ENCODE assay signal across 1 cellular context in the genomic region with DNA sequence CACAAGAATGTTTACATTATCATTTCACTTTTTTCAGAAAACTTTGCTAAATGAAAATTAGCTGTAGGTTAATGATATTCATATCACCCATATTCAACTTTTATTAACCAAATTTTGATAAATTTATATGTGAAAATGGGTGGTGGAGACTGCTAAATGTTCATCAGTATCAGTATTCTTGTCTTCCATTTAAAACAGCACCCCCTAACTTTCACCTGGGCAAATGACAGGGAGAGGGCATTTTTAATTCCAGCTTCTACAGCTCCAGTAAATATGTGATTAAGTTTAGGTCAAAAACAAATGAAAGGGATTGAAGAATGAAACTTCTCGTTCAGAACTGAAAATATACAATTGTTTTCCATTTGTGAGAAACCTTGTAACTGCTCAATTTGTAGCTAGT.
TF ChIP-seq lines count a peak whose summit lies in the region.

No MANE protein-coding gene starts in this region.

TF ChIP-seq in K562, 482 proteins besides CTCF, POLR2A, EP300 and RAD21 (continued from another document):
- TF ChIP-seq, protein P1, sequence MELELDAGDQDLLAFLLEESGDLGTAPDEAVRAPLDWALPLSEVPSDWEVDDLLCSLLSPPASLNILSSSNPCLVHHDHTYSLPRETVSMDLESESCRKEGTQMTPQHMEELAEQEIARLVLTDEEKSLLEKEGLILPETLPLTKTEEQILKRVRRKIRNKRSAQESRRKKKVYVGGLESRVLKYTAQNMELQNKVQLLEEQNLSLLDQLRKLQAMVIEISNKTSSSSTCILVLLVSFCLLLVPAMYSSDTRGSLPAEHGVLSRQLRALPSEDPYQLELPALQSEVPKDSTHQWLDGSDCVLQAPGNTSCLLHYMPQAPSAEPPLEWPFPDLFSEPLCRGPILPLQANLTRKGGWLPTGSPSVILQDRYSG (tag; conservative IDR thresholded peaks at IDR 0.05; ENCODE audit: low read depth): no peak
- TF ChIP-seq, protein P2, sequence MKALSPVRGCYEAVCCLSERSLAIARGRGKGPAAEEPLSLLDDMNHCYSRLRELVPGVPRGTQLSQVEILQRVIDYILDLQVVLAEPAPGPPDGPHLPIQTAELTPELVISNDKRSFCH (CRISPR knock-in tag; IDR thresholded peaks at IDR 0.05): no peak
- TF ChIP-seq, protein P2 (tag; IDR thresholded peaks at IDR 0.05): no peak
- TF ChIP-seq, protein P3, sequence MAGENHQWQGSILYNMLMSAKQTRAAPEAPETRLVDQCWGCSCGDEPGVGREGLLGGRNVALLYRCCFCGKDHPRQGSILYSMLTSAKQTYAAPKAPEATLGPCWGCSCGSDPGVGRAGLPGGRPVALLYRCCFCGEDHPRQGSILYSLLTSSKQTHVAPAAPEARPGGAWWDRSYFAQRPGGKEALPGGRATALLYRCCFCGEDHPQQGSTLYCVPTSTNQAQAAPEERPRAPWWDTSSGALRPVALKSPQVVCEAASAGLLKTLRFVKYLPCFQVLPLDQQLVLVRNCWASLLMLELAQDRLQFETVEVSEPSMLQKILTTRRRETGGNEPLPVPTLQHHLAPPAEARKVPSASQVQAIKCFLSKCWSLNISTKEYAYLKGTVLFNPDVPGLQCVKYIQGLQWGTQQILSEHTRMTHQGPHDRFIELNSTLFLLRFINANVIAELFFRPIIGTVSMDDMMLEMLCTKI (IDR thresholded peaks at IDR 0.05; ENCODE audit: partially characterized antibody): no peak
- TF ChIP-seq ZNF3 (CRISPR knock-in tag; IDR thresholded peaks at IDR 0.05) (no peak), IRF2 (CRISPR knock-in tag; IDR thresholded peaks at IDR 0.05) (no peak), SRF (CRISPR knock-in tag; IDR thresholded peaks at IDR 0.05) (no peak), LARP7 (IDR thresholded peaks at IDR 0.05) (no peak), CREM (IDR thresholded peaks at IDR 0.05; ENCODE audit: low read depth) (no peak), MYNN (IDR thresholded peaks at IDR 0.05) (no peak), MYNN (CRISPR knock-in tag; IDR thresholded peaks at IDR 0.05) (no peak), E4F1 (CRISPR knock-in tag; IDR thresholded peaks at IDR 0.05; ENCODE audit: borderline replicate concordance) (no peak), ASH1L (IDR thresholded peaks at IDR 0.05; ENCODE audit: borderline replicate concordance, low read depth, partially characterized antibody) (no peak), BMI1 (IDR thresholded peaks at IDR 0.05; ENCODE audit: low read length) (no peak)
- TF ChIP-seq, protein P4, sequence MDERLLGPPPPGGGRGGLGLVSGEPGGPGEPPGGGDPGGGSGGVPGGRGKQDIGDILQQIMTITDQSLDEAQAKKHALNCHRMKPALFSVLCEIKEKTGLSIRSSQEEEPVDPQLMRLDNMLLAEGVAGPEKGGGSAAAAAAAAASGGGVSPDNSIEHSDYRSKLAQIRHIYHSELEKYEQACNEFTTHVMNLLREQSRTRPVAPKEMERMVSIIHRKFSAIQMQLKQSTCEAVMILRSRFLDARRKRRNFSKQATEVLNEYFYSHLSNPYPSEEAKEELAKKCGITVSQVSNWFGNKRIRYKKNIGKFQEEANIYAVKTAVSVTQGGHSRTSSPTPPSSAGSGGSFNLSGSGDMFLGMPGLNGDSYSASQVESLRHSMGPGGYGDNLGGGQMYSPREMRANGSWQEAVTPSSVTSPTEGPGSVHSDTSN (CRISPR knock-in tag; IDR thresholded peaks at IDR 0.05; ENCODE audit: low read depth): no peak
- TF ChIP-seq, protein P4 (tag; conservative IDR thresholded peaks at IDR 0.05; ENCODE audit: low read depth): no peak
- TF ChIP-seq, protein P5, sequence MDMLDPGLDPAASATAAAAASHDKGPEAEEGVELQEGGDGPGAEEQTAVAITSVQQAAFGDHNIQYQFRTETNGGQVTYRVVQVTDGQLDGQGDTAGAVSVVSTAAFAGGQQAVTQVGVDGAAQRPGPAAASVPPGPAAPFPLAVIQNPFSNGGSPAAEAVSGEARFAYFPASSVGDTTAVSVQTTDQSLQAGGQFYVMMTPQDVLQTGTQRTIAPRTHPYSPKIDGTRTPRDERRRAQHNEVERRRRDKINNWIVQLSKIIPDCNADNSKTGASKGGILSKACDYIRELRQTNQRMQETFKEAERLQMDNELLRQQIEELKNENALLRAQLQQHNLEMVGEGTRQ (CRISPR knock-in tag; IDR thresholded peaks at IDR 0.05): no peak
